Comparison of ENCODE assay signal across 9 cellular contexts in genomic region chr19:49301165-49301865, GRCh38. TPM values are rescaled to one million over a fixed set of nuclear protein-coding genes. Genes with fewer than 3 reads are reported as not detected.
A peak's percentile ranks its signal among the peaks of the same experiment; 100 is the strongest.
DNase-seq lines count a peak whose midpoint lies in the region; ATAC-seq, FAIRE-seq and TF ChIP-seq lines count a peak whose summit lies in the region.
"Had no signal": no experiment of that assay in that cellular context is flagged by ENCODE, and none has a peak within 500 bp of the region (broad histone marks: within the 10 kb centered on the region; RNA-seq: fewer than 3 reads in every experiment).

No MANE protein-coding gene starts in this region.

- no peak for FAIRE-seq in urothelium cell line (lab: Jason Lieb, UNC)

- intact Hi-C loops in heart right ventricle (cut with DNase I) = loop anchor here in 7 of 10 donors (1.0 to 10.0 kb wide), 3 partner anchors 74 to 77 kb away; no protein-coding TSS in a partner anchor

- H3K9me3 ChIP-seq in SU-DHL-6 (ENCODE audit: insufficient read depth, low read length) (no peaks in the 10 kb centered on the region), heart right ventricle (peaks cover 0 to 12% (median 0%) of the 10 kb centered on the region in 11 donors)
- H3K9me3 ChIP-seq: BLaER1 had no signal

- H3K4me2 ChIP-seq in SU-DHL-6 (ENCODE audit: low read depth, low read length, poor library complexity, severe bottlenecking) = peak overlapping the region; percentile 16
- H3K4me2 ChIP-seq: BLaER1 had no signal

- H3K27ac Mint-ChIP-seq in activated naive CD8-positive, alpha-beta T cell treated with anti-CD3 and anti-CD28 coated beads, Interleukin-2, amount 10 ng/mL, durations not matched to agents 7 days and 5 days = no peak overlapping the region

- no peaks in the 10 kb centered on the region for H3K79me2 ChIP-seq in SU-DHL-6 (ENCODE audit: insufficient read depth, low read length)

- H3K27me3 ChIP-seq in SU-DHL-6 (ENCODE audit: low read length) (no peaks in the 10 kb centered on the region), heart right ventricle (no peaks in the 10 kb centered on the region)
- H3K27me3 ChIP-seq: BLaER1 had no signal

- no peak overlapping the region for H3K4me3 ChIP-seq in SU-DHL-6 (ENCODE audit: insufficient read depth, low read length, poor library complexity, severe bottlenecking)
- peak overlapping the region in 4 of 10 donors; percentile 24 to 32 (median 26) for H3K4me3 ChIP-seq in heart right ventricle
- H3K4me3 ChIP-seq: BLaER1 had no signal

- H3K4me3 Mint-ChIP-seq in activated naive CD8-positive, alpha-beta T cell treated with anti-CD3 and anti-CD28 coated beads, Interleukin-2, amount 10 ng/mL, durations not matched to agents 7 days and 5 days = no peak overlapping the region

- H4K20me1 ChIP-seq in SU-DHL-6 (ENCODE audit: low read depth, low read length) = no peaks in the 10 kb centered on the region
- H4K20me1 ChIP-seq: BLaER1 had no signal

- H3K27ac ChIP-seq in SU-DHL-6 (ENCODE audit: low read depth, low read length) = no peak overlapping the region
- no peak overlapping the region for H3K27ac ChIP-seq in heart right ventricle
- H3K27ac ChIP-seq: BLaER1 had no signal

- POLR2A ChIA-PET in activated naive CD8-positive, alpha-beta T cell treated with anti-CD3 and anti-CD28 coated beads, Interleukin-2, amount 10 ng/mL, durations not matched to agents 7 days and 5 days (lab: Charles Lee) = no interaction called here

- H3K9me2 ChIP-seq in SU-DHL-6 (replicated peaks; ENCODE audit: insufficient read depth, low read length) = no peaks in the 10 kb centered on the region

- peak; percentile 20 for DNase-seq in DMS79 treated with DMSO at 0.1 percent for 48 hours (lab: John Stamatoyannopoulos, UW)
- DNase-seq in DMS79 (lab: John Stamatoyannopoulos, UW) = no peak
- peak; percentile 86 for DNase-seq in activated naive CD8-positive, alpha-beta T cell treated with anti-CD3 and anti-CD28 coated beads, Interleukin-2, amount 10 ng/mL, durations not matched to agents 7 days and 5 days
- peak; percentile 58 to 83 for DNase-seq in heart right ventricle
- DNase-seq in putamen (ENCODE audit: low spot score) = peak; percentile 30
- DNase-seq in urothelium cell line (ENCODE audit: low spot score) = peak; percentile 82

- no peak overlapping the region for H3K9ac ChIP-seq in SU-DHL-6 (ENCODE audit: low read length)
- H3K9ac ChIP-seq: BLaER1 had no signal

- H3K27me3 Mint-ChIP-seq in activated naive CD8-positive, alpha-beta T cell treated with anti-CD3 and anti-CD28 coated beads, Interleukin-2, amount 10 ng/mL, durations not matched to agents 7 days and 5 days = peaks cover 4% of the 10 kb centered on the region

- no peaks in the 10 kb centered on the region for H3K36me3 Mint-ChIP-seq in activated naive CD8-positive, alpha-beta T cell treated with anti-CD3 and anti-CD28 coated beads, Interleukin-2, amount 10 ng/mL, durations not matched to agents 7 days and 5 days

- no peak overlapping the region for H2AFZ ChIP-seq in SU-DHL-6 (ENCODE audit: low read depth, low read length, severe bottlenecking)

- peaks cover 0 to 5% (median 0%) of the 10 kb centered on the region in 9 donors for H3K4me1 ChIP-seq in heart right ventricle
- H3K4me1 ChIP-seq: BLaER1 had no signal

- peak; percentile 100 for ATAC-seq in activated naive CD8-positive, alpha-beta T cell treated with anti-CD3 and anti-CD28 coated beads, Interleukin-2, amount 10 ng/mL, durations not matched to agents 7 days and 5 days (ENCODE audit: low read depth)
- peak; percentile 89 to 96 (median 92) for ATAC-seq in heart right ventricle

- 0 out of 2 replicates have a peak, but pooled peaks cover 5% of the 10 kb centered on the region for H3F3A ChIP-seq in SU-DHL-6 (ENCODE audit: insufficient read depth)

- TF ChIP-seq CTCF in LNCAP (IDR thresholded peaks at IDR 0.05) (peak; percentile 92), SU-DHL-6 (IDR thresholded peaks at IDR 0.05; ENCODE audit: insufficient read depth, low read length, poor library complexity, severe bottlenecking) (peak; percentile 60), heart right ventricle (IDR thresholded peaks at IDR 0.05) (peak; percentile 65 to 96 (median 83))

- H3K9me3 Mint-ChIP-seq in activated naive CD8-positive, alpha-beta T cell treated with anti-CD3 and anti-CD28 coated beads, Interleukin-2, amount 10 ng/mL, durations not matched to agents 7 days and 5 days = no peaks in the 10 kb centered on the region

- 25 to 27% methylated on average over 8 of the region's 8 CpGs for WGBS in heart right ventricle, 2 donors

- H3K36me3 ChIP-seq in SU-DHL-6 (ENCODE audit: low read length) (no peaks in the 10 kb centered on the region), heart right ventricle (no peaks in the 10 kb centered on the region)
- H3K36me3 ChIP-seq: BLaER1 had no signal

- H3K4me1 Mint-ChIP-seq in activated naive CD8-positive, alpha-beta T cell treated with anti-CD3 and anti-CD28 coated beads, Interleukin-2, amount 10 ng/mL, durations not matched to agents 7 days and 5 days = no peaks in the 10 kb centered on the region

RNA-seq across cellular contexts. Expression of gene SLC6A16, which starts 23.7 kb away (rescaled TPM):
- 1 to 10 TPM; 3.7 to 5.1 TPM for total RNA-seq in activated naive CD8-positive, alpha-beta T cell treated with anti-CD3 and anti-CD28 coated beads, Interleukin-2, amount 10 ng/mL, durations not matched to agents 7 days and 5 days
- 1 to 10 TPM in 2 of 10 donors, under 1 TPM in 8; 0.25 to 1.0 (median 0.77) TPM for total RNA-seq in heart right ventricle
- 1 to 10 TPM in 1 of 2 donors, under 1 TPM in 1; 0.13 to 3.1 TPM for polyA plus RNA-seq in heart right ventricle

RNA-seq across cellular contexts. Expression of gene CD37, which starts 33.9 kb away (rescaled TPM):
- total RNA-seq in activated naive CD8-positive, alpha-beta T cell treated with anti-CD3 and anti-CD28 coated beads, Interleukin-2, amount 10 ng/mL, durations not matched to agents 7 days and 5 days = 100 to 1,000 TPM; 246 to 258 TPM
- 10 to 100 TPM in 2 of 10 donors, 1 to 10 TPM in 8; 2.0 to 34.2 (median 3.9) TPM for total RNA-seq in heart right ventricle
- polyA plus RNA-seq in heart right ventricle = 1 to 10 TPM; 2.3 to 3.5 TPM

Comparison
In these comparisons a context has a peak if more than half of its experiments do, and no peak if none do; other contexts are left out.
1. RNA of gene CD37, which starts 33.9 kb away (total RNA-seq): 246 to 258 TPM in activated naive CD8-positive, alpha-beta T cell treated with anti-CD3 and anti-CD28 coated beads, Interleukin-2, amount 10 ng/mL, durations not matched to agents 7 days and 5 days; 2.0 to 34.2 TPM in heart right ventricle; every median in the first group is over 4 times any median in the second.
2. Peak in every context shown above with its lines, with median percentiles within 50 percentile points of each other: CTCF ChIP-seq.